Comparison of ENCODE assay signal across 10 cellular contexts in genomic region chr2:224945134-224945533, GRCh38.
DNase-seq lines count a peak whose midpoint lies in the region; ATAC-seq lines count a peak whose summit lies in the region.
"Had no signal": no experiment of that assay in that cellular context is flagged by ENCODE, and none has a peak within 500 bp of the region (broad histone marks: within the 10 kb centered on the region; RNA-seq: fewer than 3 reads in every experiment).

No MANE protein-coding gene starts in this region.

- H3K9me3 Mint-ChIP-seq in activated naive CD4-positive, alpha-beta T cell treated with anti-CD3 and anti-CD28 coated beads, Interleukin-2, amount 10 ng/mL, durations not matched to agents 7 days and 5 days = no peaks in the 10 kb centered on the region

- H3K27ac Mint-ChIP-seq in activated naive CD4-positive, alpha-beta T cell treated with anti-CD3 and anti-CD28 coated beads, Interleukin-2, amount 10 ng/mL, durations not matched to agents 7 days and 5 days = peak overlapping the region; percentile 87

- H3K27me3 ChIP-seq in duodenal mucosa (ENCODE audit: control insufficient read depth in 1 of 2, insufficient read depth in 2 of 2, low read length in 2 of 2) (no peaks in the 10 kb centered on the region), thymus (ENCODE audit: control insufficient read depth, insufficient read depth) (no peaks in the 10 kb centered on the region)

- no peaks in the 10 kb centered on the region for H3K9me3 ChIP-seq in duodenal mucosa (ENCODE audit: control insufficient read depth in 1 of 2, low read length in 2 of 2)
- no peaks in the 10 kb centered on the region for H3K9me3 ChIP-seq in thymus (ENCODE audit: control insufficient read depth)

- H3K4me3 Mint-ChIP-seq in activated naive CD4-positive, alpha-beta T cell treated with anti-CD3 and anti-CD28 coated beads, Interleukin-2, amount 10 ng/mL, durations not matched to agents 7 days and 5 days = peak overlapping the region; percentile 88

- peaks cover 11 to 13% of the 10 kb centered on the region in 2 donors for H3K4me1 ChIP-seq in duodenal mucosa (ENCODE audit: control insufficient read depth in 1 of 2, insufficient read depth in 2 of 2, low read length in 2 of 2)
- peaks cover 15% of the 10 kb centered on the region for H3K4me1 ChIP-seq in thymus (ENCODE audit: control insufficient read depth, insufficient read depth, low read length)

- peak overlapping the region; percentile 12 to 34 for H3K9ac ChIP-seq in duodenal mucosa (ENCODE audit: low read depth in 1 of 2, low read length in 2 of 2)

- no peak overlapping the region for H3K27ac ChIP-seq in duodenal mucosa (ENCODE audit: low read depth, low read length)
- peak overlapping the region; percentile 78 for H3K27ac ChIP-seq in thymus (ENCODE audit: low read depth)
- H3K27ac ChIP-seq: epithelial cell of prostate, HL-60 had no signal

- peak overlapping the region; percentile 38 to 52 for H3K4me3 ChIP-seq in duodenal mucosa (ENCODE audit: low read depth in 1 of 2, low read length in 2 of 2)
- H3K4me3 ChIP-seq in thymus (ENCODE audit: low read length) = peak overlapping the region; percentile 51

- CTCF ChIA-PET in activated naive CD4-positive, alpha-beta T cell treated with anti-CD3 and anti-CD28 coated beads, Interleukin-2, amount 10 ng/mL, durations not matched to agents 7 days and 5 days (lab: Charles Lee) = interaction anchor here (1.3 kb wide), 1 partner anchor 19 kb away, joined by 4 read pairs; no protein-coding TSS in a partner anchor

- H3K36me3 ChIP-seq in duodenal mucosa (ENCODE audit: control insufficient read depth in 1 of 2, insufficient read depth in 2 of 2, low read length in 2 of 2) (no peaks in the 10 kb centered on the region), thymus (ENCODE audit: control insufficient read depth, insufficient read depth) (no peaks in the 10 kb centered on the region)

- H3K4me1 Mint-ChIP-seq in activated naive CD4-positive, alpha-beta T cell treated with anti-CD3 and anti-CD28 coated beads, Interleukin-2, amount 10 ng/mL, durations not matched to agents 7 days and 5 days = peaks cover 79% of the 10 kb centered on the region

- DNase-seq in activated naive CD4-positive, alpha-beta T cell treated with anti-CD3 and anti-CD28 coated beads, Interleukin-2, amount 10 ng/mL, durations not matched to agents 7 days and 5 days = no peak
- DNase-seq in activated naive CD4-positive, alpha-beta T cell treated with anti-CD3 and anti-CD28 coated beads, Interleukin-2, amount 50 U/mL, for 16 hours = no peak
- DNase-seq in LHCN-M2 (ENCODE audit: low read depth) (peak; percentile 43), NCI-H1436 (lab: John Stamatoyannopoulos, UW) (no peak), NCI-H2081 treated with DMSO at 0.1 percent for 48 hours (lab: John Stamatoyannopoulos, UW) (no peak)

- no peak for ATAC-seq in GM18873 (IDR thresholded peaks at IDR 0.05; ENCODE audit: low FRiP score, unreplicated experiment)

- no peaks in the 10 kb centered on the region for H3K27me3 Mint-ChIP-seq in activated naive CD4-positive, alpha-beta T cell treated with anti-CD3 and anti-CD28 coated beads, Interleukin-2, amount 10 ng/mL, durations not matched to agents 7 days and 5 days

- H3K36me3 Mint-ChIP-seq in activated naive CD4-positive, alpha-beta T cell treated with anti-CD3 and anti-CD28 coated beads, Interleukin-2, amount 10 ng/mL, durations not matched to agents 7 days and 5 days = peaks cover 64% of the 10 kb centered on the region
